ENCODE assay signal across 1 cellular context in genomic region chr10:133520193-133520738, GRCh38.
TF ChIP-seq lines count a peak whose summit lies in the region.

No MANE protein-coding gene starts in this region.

TF ChIP-seq in HEK293, 187 proteins besides CTCF, POLR2A, EP300 and RAD21 (continued from another document and continues in another):
- no peak for TF ChIP-seq ZNF311 (tag by site-specific recombination; IDR thresholded peaks at IDR 0.05; ENCODE audit: borderline replicate concordance)
- TF ChIP-seq, protein P1, sequence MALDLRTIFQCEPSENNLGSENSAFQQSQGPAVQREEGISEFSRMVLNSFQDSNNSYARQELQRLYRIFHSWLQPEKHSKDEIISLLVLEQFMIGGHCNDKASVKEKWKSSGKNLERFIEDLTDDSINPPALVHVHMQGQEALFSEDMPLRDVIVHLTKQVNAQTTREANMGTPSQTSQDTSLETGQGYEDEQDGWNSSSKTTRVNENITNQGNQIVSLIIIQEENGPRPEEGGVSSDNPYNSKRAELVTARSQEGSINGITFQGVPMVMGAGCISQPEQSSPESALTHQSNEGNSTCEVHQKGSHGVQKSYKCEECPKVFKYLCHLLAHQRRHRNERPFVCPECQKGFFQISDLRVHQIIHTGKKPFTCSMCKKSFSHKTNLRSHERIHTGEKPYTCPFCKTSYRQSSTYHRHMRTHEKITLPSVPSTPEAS (tag by site-specific recombination; IDR thresholded peaks at IDR 0.05) = no peak
- TF ChIP-seq ZNF133 (tag by site-specific recombination; IDR thresholded peaks at IDR 0.05) = no peak
- TF ChIP-seq ZNF600 (tag by site-specific recombination; IDR thresholded peaks at IDR 0.05) = peak; percentile 99
- no peak for TF ChIP-seq ZNF121 (tag by site-specific recombination; IDR thresholded peaks at IDR 0.05)
- TF ChIP-seq ZNF24 (tag by site-specific recombination; IDR thresholded peaks at IDR 0.05) = no peak; the same call in 1 of the 2 replicates
- TF ChIP-seq TRIM28 (IDR thresholded peaks at IDR 0.05; ENCODE audit: borderline replicate concordance, low read length) = no peak
- no peak for TF ChIP-seq REST (tag by site-specific recombination; IDR thresholded peaks at IDR 0.05)
- peak; percentile 30 for TF ChIP-seq SP3 (tag by site-specific recombination; IDR thresholded peaks at IDR 0.05)
- no peak for TF ChIP-seq MZF1 (tag by site-specific recombination; IDR thresholded peaks at IDR 0.05; ENCODE audit: borderline replicate concordance)
- no peak for TF ChIP-seq ZNF138 (tag by site-specific recombination; IDR thresholded peaks at IDR 0.05; ENCODE audit: borderline replicate concordance)
- TF ChIP-seq ZNF561 (tag by site-specific recombination; IDR thresholded peaks at IDR 0.05; ENCODE audit: borderline replicate concordance) = peak; percentile 93
- no peak for TF ChIP-seq ZNF174 (tag by site-specific recombination; IDR thresholded peaks at IDR 0.05)
- TF ChIP-seq SALL2 (tag by site-specific recombination; IDR thresholded peaks at IDR 0.05; ENCODE audit: borderline replicate concordance) = no peak
- no peak for TF ChIP-seq ZNF19 (tag by site-specific recombination; IDR thresholded peaks at IDR 0.05; ENCODE audit: low read depth)
- TF ChIP-seq MEIS1 (CRISPR knock-in tag; IDR thresholded peaks at IDR 0.05; ENCODE audit: borderline replicate concordance) = no peak
- no peak for TF ChIP-seq ZNF140 (tag by site-specific recombination; IDR thresholded peaks at IDR 0.05)
- TF ChIP-seq, protein P2, sequence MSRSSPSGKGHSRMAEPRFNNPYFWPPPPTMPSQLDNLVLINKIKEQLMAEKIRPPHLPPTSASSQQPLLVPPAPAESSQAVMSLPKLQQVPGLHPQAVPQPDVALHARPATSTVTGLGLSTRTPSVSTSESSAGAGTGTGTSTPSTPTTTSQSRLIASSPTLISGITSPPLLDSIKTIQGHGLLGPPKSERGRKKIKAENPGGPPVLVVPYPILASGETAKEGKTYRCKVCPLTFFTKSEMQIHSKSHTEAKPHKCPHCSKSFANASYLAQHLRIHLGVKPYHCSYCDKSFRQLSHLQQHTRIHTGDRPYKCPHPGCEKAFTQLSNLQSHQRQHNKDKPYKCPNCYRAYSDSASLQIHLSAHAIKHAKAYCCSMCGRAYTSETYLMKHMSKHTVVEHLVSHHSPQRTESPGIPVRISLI (tag by site-specific recombination; IDR thresholded peaks at IDR 0.05) = no peak
- no peak for TF ChIP-seq ZNF16 (tag by site-specific recombination; IDR thresholded peaks at IDR 0.05; ENCODE audit: low read depth)
- no peak for TF ChIP-seq ZNF10 (tag by site-specific recombination; IDR thresholded peaks at IDR 0.05)
- no peak for TF ChIP-seq ZNF433 (tag by site-specific recombination; IDR thresholded peaks at IDR 0.05; ENCODE audit: low read depth)
- TF ChIP-seq ZNF223 (tag by site-specific recombination; IDR thresholded peaks at IDR 0.05) = peak; percentile 60; the same call in 1 of the 2 replicates
- TF ChIP-seq MYNN (tag by site-specific recombination; IDR thresholded peaks at IDR 0.05; ENCODE audit: borderline replicate concordance) = no peak
- peak; percentile 49 for TF ChIP-seq ZEB2 (tag by site-specific recombination; IDR thresholded peaks at IDR 0.05)
- no peak for TF ChIP-seq ZNF830 (tag by site-specific recombination; IDR thresholded peaks at IDR 0.05; ENCODE audit: low read depth)
- TF ChIP-seq, protein P3, sequence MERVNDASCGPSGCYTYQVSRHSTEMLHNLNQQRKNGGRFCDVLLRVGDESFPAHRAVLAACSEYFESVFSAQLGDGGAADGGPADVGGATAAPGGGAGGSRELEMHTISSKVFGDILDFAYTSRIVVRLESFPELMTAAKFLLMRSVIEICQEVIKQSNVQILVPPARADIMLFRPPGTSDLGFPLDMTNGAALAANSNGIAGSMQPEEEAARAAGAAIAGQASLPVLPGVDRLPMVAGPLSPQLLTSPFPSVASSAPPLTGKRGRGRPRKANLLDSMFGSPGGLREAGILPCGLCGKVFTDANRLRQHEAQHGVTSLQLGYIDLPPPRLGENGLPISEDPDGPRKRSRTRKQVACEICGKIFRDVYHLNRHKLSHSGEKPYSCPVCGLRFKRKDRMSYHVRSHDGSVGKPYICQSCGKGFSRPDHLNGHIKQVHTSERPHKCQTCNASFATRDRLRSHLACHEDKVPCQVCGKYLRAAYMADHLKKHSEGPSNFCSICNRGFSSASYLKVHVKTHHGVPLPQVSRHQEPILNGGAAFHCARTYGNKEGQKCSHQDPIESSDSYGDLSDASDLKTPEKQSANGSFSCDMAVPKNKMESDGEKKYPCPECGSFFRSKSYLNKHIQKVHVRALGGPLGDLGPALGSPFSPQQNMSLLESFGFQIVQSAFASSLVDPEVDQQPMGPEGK (tag by site-specific recombination; IDR thresholded peaks at IDR 0.05) = peak; percentile 81
- no peak for TF ChIP-seq ZNF555 (tag by site-specific recombination; conservative IDR thresholded peaks at IDR 0.05)
- TF ChIP-seq ZNF704 (tag by site-specific recombination; IDR thresholded peaks at IDR 0.05) = no peak
- no peak for TF ChIP-seq ZNF549 (tag by site-specific recombination; IDR thresholded peaks at IDR 0.05)
- TF ChIP-seq REPIN1 (tag by site-specific recombination; IDR thresholded peaks at IDR 0.05; ENCODE audit: low read depth) = no peak
- no peak for TF ChIP-seq ZNF558 (tag by site-specific recombination; IDR thresholded peaks at IDR 0.05)
- TF ChIP-seq, protein P4, sequence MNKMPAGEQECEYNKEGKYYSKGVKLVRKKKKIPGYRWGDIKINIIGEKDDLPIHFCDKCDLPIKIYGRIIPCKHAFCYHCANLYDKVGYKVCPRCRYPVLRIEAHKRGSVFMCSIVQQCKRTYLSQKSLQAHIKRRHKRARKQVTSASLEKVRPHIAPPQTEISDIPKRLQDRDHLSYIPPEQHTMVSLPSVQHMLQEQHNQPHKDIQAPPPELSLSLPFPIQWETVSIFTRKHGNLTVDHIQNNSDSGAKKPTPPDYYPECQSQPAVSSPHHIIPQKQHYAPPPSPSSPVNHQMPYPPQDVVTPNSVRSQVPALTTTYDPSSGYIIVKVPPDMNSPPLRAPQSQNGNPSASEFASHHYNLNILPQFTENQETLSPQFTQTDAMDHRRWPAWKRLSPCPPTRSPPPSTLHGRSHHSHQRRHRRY (tag by site-specific recombination; IDR thresholded peaks at IDR 0.05) = no peak
- peak; percentile 72 for TF ChIP-seq ZBTB17 (tag by site-specific recombination; IDR thresholded peaks at IDR 0.05)
- peak; percentile 81; the same call in 1 of the 2 replicates for TF ChIP-seq ZNF610 (tag by site-specific recombination; IDR thresholded peaks at IDR 0.05; ENCODE audit: borderline replicate concordance)
- peak; percentile 94 for TF ChIP-seq ZSCAN30 (tag by site-specific recombination; IDR thresholded peaks at IDR 0.05)
- no peak for TF ChIP-seq ATF2 (tag by site-specific recombination; IDR thresholded peaks at IDR 0.05; ENCODE audit: low read depth)
- no peak; the same call in 1 of the 2 replicates for TF ChIP-seq ZNF660 (tag by site-specific recombination; IDR thresholded peaks at IDR 0.05)
- TF ChIP-seq ZNF560 (tag by site-specific recombination; IDR thresholded peaks at IDR 0.05; ENCODE audit: borderline replicate concordance) = peak; percentile 93
- TF ChIP-seq ELK4 (IDR thresholded peaks at IDR 0.05; ENCODE audit: borderline replicate concordance, low read depth, low read length) = no peak
- no peak for TF ChIP-seq TCF7L2 (IDR thresholded peaks at IDR 0.05; ENCODE audit: borderline replicate concordance, low read depth, low read length)
- TF ChIP-seq ZNF837 (tag by site-specific recombination; IDR thresholded peaks at IDR 0.05) = no peak
- no peak for TF ChIP-seq ZSCAN23 (tag by site-specific recombination; IDR thresholded peaks at IDR 0.05)
- TF ChIP-seq, protein P5, sequence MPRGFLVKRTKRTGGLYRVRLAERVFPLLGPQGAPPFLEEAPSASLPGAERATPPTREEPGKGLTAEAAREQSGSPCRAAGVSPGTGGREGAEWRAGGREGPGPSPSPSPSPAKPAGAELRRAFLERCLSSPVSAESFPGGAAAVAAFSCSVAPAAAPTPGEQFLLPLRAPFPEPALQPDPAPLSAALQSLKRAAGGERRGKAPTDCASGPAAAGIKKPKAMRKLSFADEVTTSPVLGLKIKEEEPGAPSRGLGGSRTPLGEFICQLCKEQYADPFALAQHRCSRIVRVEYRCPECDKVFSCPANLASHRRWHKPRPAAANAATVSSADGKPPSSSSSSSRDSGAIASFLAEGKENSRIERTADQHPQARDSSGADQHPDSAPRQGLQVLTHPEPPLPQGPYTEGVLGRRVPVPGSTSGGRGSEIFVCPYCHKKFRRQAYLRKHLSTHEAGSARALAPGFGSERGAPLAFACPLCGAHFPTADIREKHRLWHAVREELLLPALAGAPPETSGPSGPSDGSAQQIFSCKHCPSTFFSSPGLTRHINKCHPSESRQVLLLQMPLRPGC (tag by site-specific recombination; IDR thresholded peaks at IDR 0.05) = no peak
- TF ChIP-seq, protein P6, sequence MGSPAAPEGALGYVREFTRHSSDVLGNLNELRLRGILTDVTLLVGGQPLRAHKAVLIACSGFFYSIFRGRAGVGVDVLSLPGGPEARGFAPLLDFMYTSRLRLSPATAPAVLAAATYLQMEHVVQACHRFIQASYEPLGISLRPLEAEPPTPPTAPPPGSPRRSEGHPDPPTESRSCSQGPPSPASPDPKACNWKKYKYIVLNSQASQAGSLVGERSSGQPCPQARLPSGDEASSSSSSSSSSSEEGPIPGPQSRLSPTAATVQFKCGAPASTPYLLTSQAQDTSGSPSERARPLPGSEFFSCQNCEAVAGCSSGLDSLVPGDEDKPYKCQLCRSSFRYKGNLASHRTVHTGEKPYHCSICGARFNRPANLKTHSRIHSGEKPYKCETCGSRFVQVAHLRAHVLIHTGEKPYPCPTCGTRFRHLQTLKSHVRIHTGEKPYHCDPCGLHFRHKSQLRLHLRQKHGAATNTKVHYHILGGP (tag by site-specific recombination; IDR thresholded peaks at IDR 0.05) = no peak
